12 cellular contexts compared by ENCODE assay signal in genomic region chr11:116578971-116579687, GRCh38.
DNase-seq lines count a peak whose midpoint lies in the region; ATAC-seq and TF ChIP-seq lines count a peak whose summit lies in the region.
"Had no signal": no experiment of that assay in that cellular context is flagged by ENCODE, and none has a peak within 500 bp of the region (broad histone marks: within the 10 kb centered on the region; RNA-seq: fewer than 3 reads in every experiment).

No MANE protein-coding gene starts in this region.

- DNase-seq in DMS79 treated with DMSO at 0.1 percent for 48 hours (lab: John Stamatoyannopoulos, UW): peak; percentile 94
- peak; percentile 77 to 94 for DNase-seq in NCI-H2081 (lab: John Stamatoyannopoulos, UW)
- peak; percentile 13 for DNase-seq in fibroblast of peridontal ligament (ENCODE audit: extremely low read depth)
- DNase-seq in midbrain (lab: John Stamatoyannopoulos, UW): peak; percentile 35
- no peak for DNase-seq in GM10266 (ENCODE audit: extremely low spot score)
- no peak for DNase-seq in kidney tubule cell (ENCODE audit: low spot score)
- DNase-seq: activated gamma-delta T cell treated with Interleukin-2 at 50 U/mL for 16 hours, GF-D8, Kasumi-1, T-helper 9 cell had no signal

- ATAC-seq in HG03342 (IDR thresholded peaks at IDR 0.05; ENCODE audit: unreplicated experiment) (no peak), GM21723 (IDR thresholded peaks at IDR 0.05; ENCODE audit: unreplicated experiment) (no peak)

- no peak for TF ChIP-seq CTCF in GM10266 (IDR thresholded peaks at IDR 0.05; ENCODE audit: control insufficient read depth, insufficient read depth, low read depth, missing control alignments)

Comparison
In these comparisons a context has a peak if more than half of its experiments do, and no peak if none do; other contexts are left out.
1. DNase-seq: peak in DMS79 treated with DMSO at 0.1 percent for 48 hours (single experiment), NCI-H2081 (2 of 2), fibroblast of peridontal ligament (single experiment) and midbrain (single experiment); none in GM10266 (single experiment) and kidney tubule cell (single experiment).